Comparison of ENCODE assay signal across 10 cellular contexts in genomic region chr11:46958777-46959176, GRCh38.
"Had no signal": no experiment of that assay in that cellular context is flagged by ENCODE, and none has a peak within 500 bp of the region (broad histone marks: within the 10 kb centered on the region; RNA-seq: fewer than 3 reads in every experiment).

No MANE protein-coding gene starts in this region.

- H3K4me3 ChIP-seq: GM23248, K562 had no signal

- DNase-seq: GM23248, GOT3, H9, HCEC 1CT, HFFc6, IMR-90, KG1 had no signal

- H3K27ac ChIP-seq: GM23248 had no signal

- ATAC-seq: K562 had no signal

- H3K9ac ChIP-seq: GM23248 had no signal

- FAIRE-seq: H54, HTR-8/SVneo, K562 had no signal
